In genomic region chr15:33547876-33548275, GRCh38 we compare ENCODE assay signal across 8 cellular contexts.
DNase-seq lines count a peak whose midpoint lies in the region; ATAC-seq and TF ChIP-seq lines count a peak whose summit lies in the region.
"Had no signal": no experiment of that assay in that cellular context is flagged by ENCODE, and none has a peak within 500 bp of the region (broad histone marks: within the 10 kb centered on the region; RNA-seq: fewer than 3 reads in every experiment).

No MANE protein-coding gene starts in this region.

- no peak overlapping the region for H3K4me3 ChIP-seq in fibroblast of lung (replicated peaks in 1 of 4; ENCODE audit: control extremely low read depth in 1 of 4, insufficient read depth in 1 of 4, low read depth in 3 of 4, low read length in 4 of 4)

- peak; percentile 16 for DNase-seq in HK-2 (ENCODE audit: unreplicated experiment)
- DNase-seq in RKO (ENCODE audit: low spot score) = peak; percentile 51
- peak; percentile 45 to 46 for DNase-seq in fibroblast of lung (ENCODE audit: low read depth in 2 of 2)
- peak; percentile 78 for DNase-seq in renal cortical epithelial cell (ENCODE audit: low read depth)
- DNase-seq in NCI-H2107 treated with DMSO at 0.1 percent for 48 hours (lab: John Stamatoyannopoulos, UW; ENCODE audit: unreplicated experiment) = no peak
- DNase-seq: NCI-H2029 treated with DMSO at 0.1 percent for 48 hours had no signal

- no peaks in the 10 kb centered on the region for H3K27me3 ChIP-seq in fibroblast of lung (ENCODE audit: control insufficient read depth, insufficient read depth, low read length)

- H3K4me1 ChIP-seq in fibroblast of lung (ENCODE audit: control insufficient read depth, extremely low read depth, insufficient read depth, low read length) = no peaks in the 10 kb centered on the region

- H3K36me3 ChIP-seq in fibroblast of lung (ENCODE audit: control insufficient read depth, insufficient read depth, low read length) = no peaks in the 10 kb centered on the region

- no peaks in the 10 kb centered on the region for H3K9me3 ChIP-seq in fibroblast of lung (ENCODE audit: control insufficient read depth, insufficient read depth, low read depth, low read length)

- TF ChIP-seq CTCF in fibroblast of lung (conservative IDR thresholded peaks at IDR 0.05 in 1 of 2, IDR thresholded peaks at IDR 0.05 in 1 of 2; ENCODE audit: low read depth in 1 of 2, low read length in 2 of 2) = no peak

- no peak overlapping the region for H3K4me2 ChIP-seq in fibroblast of lung (ENCODE audit: extremely low read depth, insufficient read depth, low read length)

- H3K79me2 ChIP-seq in fibroblast of lung (ENCODE audit: control insufficient read depth, insufficient read depth, low read length) = no peaks in the 10 kb centered on the region

- no peak overlapping the region for H3K9ac ChIP-seq in fibroblast of lung (ENCODE audit: insufficient read depth, low read length)

- ATAC-seq in HG02884 (IDR thresholded peaks at IDR 0.05; ENCODE audit: unreplicated experiment) = no peak
- ATAC-seq in HG03520 (IDR thresholded peaks at IDR 0.05; ENCODE audit: unreplicated experiment) = no peak

- H2AFZ ChIP-seq in fibroblast of lung (ENCODE audit: low read length) = no peak overlapping the region

- H4K20me1 ChIP-seq in fibroblast of lung (ENCODE audit: control insufficient read depth, extremely low read depth, insufficient read depth, low read length) = no peaks in the 10 kb centered on the region

- H3K27ac ChIP-seq in fibroblast of lung (ENCODE audit: insufficient read depth, low read length) = no peak overlapping the region
